Comparison of ENCODE assay signal across 11 cellular contexts in the genomic region with DNA sequence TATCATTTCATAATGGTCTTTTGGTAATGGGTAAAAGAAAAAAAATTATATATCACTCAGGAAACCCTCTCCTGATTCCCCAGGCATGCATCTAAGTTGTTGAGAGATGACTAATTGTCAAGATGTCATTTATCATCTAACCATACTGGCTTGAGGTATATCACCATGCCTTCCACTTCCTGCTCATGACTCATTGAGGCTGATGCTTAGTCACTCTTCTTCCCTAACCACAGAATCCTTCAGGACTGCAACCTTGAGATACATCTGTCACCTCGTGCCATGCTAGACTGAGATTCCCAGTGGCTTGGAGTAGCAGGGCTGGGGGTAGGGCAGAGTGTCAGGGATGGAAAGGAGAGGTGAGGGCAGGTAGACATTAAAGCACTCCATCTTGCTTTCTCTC.
DNase-seq lines count a peak whose midpoint lies in the region; ATAC-seq, FAIRE-seq and TF ChIP-seq lines count a peak whose summit lies in the region.
"Had no signal": no experiment of that assay in that cellular context is flagged by ENCODE, and none has a peak within 500 bp of the region (broad histone marks: within the 10 kb centered on the region; RNA-seq: fewer than 3 reads in every experiment).

No MANE protein-coding gene starts in this region.

- H3K36me3 ChIP-seq in pancreas = no peaks in the 10 kb centered on the region
- H3K36me3 ChIP-seq: neural progenitor cell, WERI-Rb-1 had no signal

- WGBS in pancreas, 2 donors = 17 to 31% methylated on average over 1 of the region's 1 CpG

- DNase-seq in ELR (ENCODE audit: low read depth) = peak; percentile 98
- DNase-seq in SW 1271 (lab: John Stamatoyannopoulos, UW) = peak; percentile 93 to 96
- peak; percentile 28 for DNase-seq in iPS-NIHi7 (ENCODE audit: extremely low spot score)
- no peak for DNase-seq in NCI-H128 (lab: John Stamatoyannopoulos, UW; ENCODE audit: unreplicated experiment)
- no peak for DNase-seq in NCI-H2196 (lab: John Stamatoyannopoulos, UW; ENCODE audit: unreplicated experiment)
- no peak for DNase-seq in pancreas
- DNase-seq: stimulated activated naive CD8-positive, alpha-beta T cell treated with anti-CD3 and anti-CD28 coated beads, Interleukin-15, amount 100 ng/mL, for 72 hours; WERI-Rb-1 had no signal

- ATAC-seq in HG03457 (IDR thresholded peaks at IDR 0.05; ENCODE audit: unreplicated experiment) (peak; percentile 66), pancreas (no peak), GM21576 (IDR thresholded peaks at IDR 0.05; ENCODE audit: unreplicated experiment) (no peak)
- ATAC-seq: stimulated activated naive CD8-positive, alpha-beta T cell treated with anti-CD3 and anti-CD28 coated beads, Interleukin-15, amount 100 ng/mL, for 72 hours had no signal

- H3K4me3 ChIP-seq in pancreas = no peak overlapping the region
- H3K4me3 ChIP-seq: neural progenitor cell had no signal

- FAIRE-seq in pancreas (lab: Jason Lieb, UNC) = no peak

- TF ChIP-seq CTCF in pancreas (IDR thresholded peaks at IDR 0.05) = no peak

- H3K27me3 ChIP-seq in pancreas = no peaks in the 10 kb centered on the region
- H3K27me3 ChIP-seq: neural progenitor cell had no signal

- H3K4me1 ChIP-seq in pancreas = no peaks in the 10 kb centered on the region
- H3K4me1 ChIP-seq: neural progenitor cell had no signal

- H3K9me3 ChIP-seq in pancreas = no peaks in the 10 kb centered on the region

- no peak overlapping the region for H3K27ac ChIP-seq in pancreas
- H3K27ac ChIP-seq: neural progenitor cell, WERI-Rb-1 had no signal

- intact Hi-C loops in pancreas (cut with DNase I) = no loop called here

Comparison
In these comparisons a context has a peak if more than half of its experiments do, and no peak if none do; other contexts are left out.
1. DNase-seq: peak in ELR (single experiment), SW 1271 (2 of 2) and iPS-NIHi7 (single experiment); none in NCI-H128 (single experiment), NCI-H2196 (single experiment) and pancreas (0 of 6).